Comparison of ENCODE assay signal across 22 cellular contexts in genomic region chr2:59974051-59974766, GRCh38.
"Had no signal": no experiment of that assay in that cellular context is flagged by ENCODE, and none has a peak within 500 bp of the region (broad histone marks: within the 10 kb centered on the region; RNA-seq: fewer than 3 reads in every experiment).

No MANE protein-coding gene starts in this region.

- H3K4me1 ChIP-seq: body of pancreas, upper lobe of left lung had no signal

- H3K27me3 Mint-ChIP-seq: activated naive CD8-positive, alpha-beta T cell treated with anti-CD3 and anti-CD28 coated beads, Interleukin-2, amount 50 U/mL, for 24 hours had no signal

- H3K9me3 Mint-ChIP-seq: activated naive CD8-positive, alpha-beta T cell treated with anti-CD3 and anti-CD28 coated beads, Interleukin-2, amount 50 U/mL, for 24 hours; activated T-helper 1 cell treated with anti-CD3 and anti-CD28 coated beads, Interleukin-12 subunit alpha, Interleukin-12 subunit beta, Interleukin-2, Interleukin-4 antibody, amounts not matched to agents 30 ng/mL and 10 ng/mL and 1 ng/mL, durations not matched to agents 14 hours and 24 hours and 36 hours; nephron had no signal

- DNase-seq: activated CD4-positive, alpha-beta T cell treated with anti-CD3 and anti-CD28 coated beads for 1 hour; activated CD4-positive, alpha-beta T cell treated with anti-CD3 and anti-CD28 coated beads, Interleukin-2, amount 50 U/mL, for 1 hour; activated CD8-positive, alpha-beta T cell treated with anti-CD3 and anti-CD28 coated beads, Interleukin-2, amount 10 ng/mL, durations not matched to agents 7 days and 5 days; activated gamma-delta T cell; activated naive CD4-positive, alpha-beta T cell treated with anti-CD3 and anti-CD28 coated beads, Interleukin-2, amount 50 U/mL, for 16 hours; activated naive CD8-positive, alpha-beta T cell treated with anti-CD3 and anti-CD28 coated beads, Interleukin-2, amount 50 U/mL, for 24 hours; body of pancreas; effector CD8-positive, alpha-beta T cell; glutamatergic neuron; hippocampal formation; occipital lobe; posterior cingulate gyrus; sigmoid colon; stimulated activated CD4-positive, alpha-beta T cell treated with anti-CD3 and anti-CD28 coated beads, Interleukin-4, amount 100 ng/mL, for 1 hour; stimulated activated naive CD4-positive, alpha-beta T cell; T-helper 9 cell; upper lobe of left lung had no signal

- H3K9me3 ChIP-seq: body of pancreas, sigmoid colon, thoracic aorta, upper lobe of left lung had no signal

- H3K27ac ChIP-seq: body of pancreas, cardiac muscle cell, sigmoid colon, thoracic aorta, upper lobe of left lung had no signal

- H3K27ac Mint-ChIP-seq: activated CD8-positive, alpha-beta T cell treated with anti-CD3 and anti-CD28 coated beads, Interleukin-2, amount 10 ng/mL, durations not matched to agents 7 days and 5 days; activated naive CD8-positive, alpha-beta T cell treated with anti-CD3 and anti-CD28 coated beads, Interleukin-2, amount 50 U/mL, for 24 hours; activated T-helper 1 cell treated with anti-CD3 and anti-CD28 coated beads, Interleukin-12 subunit alpha, Interleukin-12 subunit beta, Interleukin-2, Interleukin-4 antibody, amounts not matched to agents 30 ng/mL and 10 ng/mL and 1 ng/mL, durations not matched to agents 14 hours and 24 hours and 36 hours had no signal

- H3K36me3 ChIP-seq: cardiac muscle cell, sigmoid colon, thoracic aorta, upper lobe of left lung had no signal

- ATAC-seq: activated CD8-positive, alpha-beta T cell treated with anti-CD3 and anti-CD28 coated beads, Interleukin-2, amount 10 ng/mL, durations not matched to agents 7 days and 5 days; activated naive CD8-positive, alpha-beta T cell treated with anti-CD3 and anti-CD28 coated beads, Interleukin-2, amount 50 U/mL, for 24 hours; body of pancreas; esophagus mucosa had no signal

- H3K4me3 Mint-ChIP-seq: activated CD8-positive, alpha-beta T cell treated with anti-CD3 and anti-CD28 coated beads, Interleukin-2, amount 10 ng/mL, durations not matched to agents 7 days and 5 days; activated naive CD8-positive, alpha-beta T cell treated with anti-CD3 and anti-CD28 coated beads, Interleukin-2, amount 50 U/mL, for 24 hours; activated T-helper 1 cell treated with anti-CD3 and anti-CD28 coated beads, Interleukin-12 subunit alpha, Interleukin-12 subunit beta, Interleukin-2, Interleukin-4 antibody, amounts not matched to agents 30 ng/mL and 10 ng/mL and 1 ng/mL, durations not matched to agents 14 hours and 24 hours and 36 hours; nephron had no signal

- H3K4me1 Mint-ChIP-seq: nephron had no signal

- H3K27me3 ChIP-seq: body of pancreas, cardiac muscle cell, sigmoid colon, upper lobe of left lung had no signal

- H3K4me3 ChIP-seq: body of pancreas, cardiac muscle cell, sigmoid colon, thoracic aorta, upper lobe of left lung had no signal
